In genomic region chr10:36026656-36027390, GRCh38 we compare ENCODE assay signal across 18 cellular contexts.
A peak's percentile ranks its signal among the peaks of the same experiment; 100 is the strongest.
DNase-seq lines count a peak whose midpoint lies in the region; ATAC-seq, FAIRE-seq and TF ChIP-seq lines count a peak whose summit lies in the region.
"Had no signal": no experiment of that assay in that cellular context is flagged by ENCODE, and none has a peak within 500 bp of the region (broad histone marks: within the 10 kb centered on the region; RNA-seq: fewer than 3 reads in every experiment).

No MANE protein-coding gene starts in this region.

- H3K36me3 Mint-ChIP-seq in MCF 10A (ENCODE audit: insufficient read depth, unreplicated experiment) (no peaks in the 10 kb centered on the region), GM23338 (ENCODE audit: low read depth) (no peaks in the 10 kb centered on the region)
- H3K36me3 Mint-ChIP-seq in stimulated activated memory B cell treated with anti-CD40 and anti-IgM and Interleukin-4, amounts not matched to agents 10 μg/mL and 1 μg/mL and 100 μg/mL, for 72 hours, result no peaks in the 10 kb centered on the region
- H3K36me3 Mint-ChIP-seq: CD8-positive, alpha-beta memory T cell had no signal

- H3K27ac ChIP-seq in mammary epithelial cell (ENCODE audit: insufficient read depth, low read depth, low read length) (no peak overlapping the region), GM23338 (ENCODE audit: low read depth) (no peak overlapping the region)
- H3K27ac ChIP-seq: 22Rv1 had no signal

- 0 out of 2 replicates have a peak, but pooled peaks cover 11% of the 10 kb centered on the region for H3K9me2 ChIP-seq in GM23338 (ENCODE audit: insufficient read depth)

- dilution Hi-C loops in mammary epithelial cell (cut with HindIII; ENCODE audit: low sequenced_read_pairs), result no loop called here

- H3K4me2 ChIP-seq in mammary epithelial cell (ENCODE audit: insufficient read depth, low read depth, low read length) (no peak overlapping the region), GM23338 (no peak overlapping the region)

- H3K4me3 ChIP-seq in mammary epithelial cell (replicated peaks in 1 of 3; ENCODE audit: insufficient read depth in 1 of 3, low read depth in 2 of 3, low read length in 3 of 3) (no peak overlapping the region), GM23338 (no peak overlapping the region), fibroblast of mammary gland (ENCODE audit: control insufficient read depth, low read depth, low read length) (no peak overlapping the region)
- H3K4me3 ChIP-seq: GM12878, K562 had no signal

- ATAC-seq in GM23338 (no peak), left cardiac atrium (no peak)
- no peak for ATAC-seq in stimulated activated memory B cell treated with anti-CD40 and anti-IgM and Interleukin-4, amounts not matched to agents 10 μg/mL and 1 μg/mL and 100 μg/mL, for 72 hours
- ATAC-seq: GM12878, K562 had no signal

- POLR2A ChIA-PET in MCF 10A (lab: Yijun Ruan, JAX), result no interaction called here

- DNase-seq in MCF 10A (ENCODE audit: unreplicated experiment) (no peak), mammary epithelial cell (no peak), GM23338 (ENCODE audit: low spot score) (no peak), fibroblast of mammary gland (ENCODE audit: low read depth) (peak; percentile 26), medulla oblongata (ENCODE audit: extremely low spot score) (no peak), left cardiac atrium (no peak), frontal cortex (ENCODE audit: low spot score in 2 of 2) (no peak)
- DNase-seq: Caco-2; CD8-positive, alpha-beta memory T cell; DND-41; GF-D8; GOT3; H9 had no signal

- WGBS in mammary epithelial cell (ENCODE audit: low coverage, missing lambda C conversion rate), result 91% methylated on average over 6 of the region's 6 CpGs

- intact Hi-C loops in MCF 10A (cut with micrococcal nuclease) (no loop called here), mammary epithelial cell (cut with micrococcal nuclease) (no loop called here), left cardiac atrium (cut with DNase I) (no loop called here)

- no peaks in the 10 kb centered on the region for H3K27me3 ChIP-seq in mammary epithelial cell (ENCODE audit: insufficient read depth, low read length)
- no peaks in the 10 kb centered on the region for H3K27me3 ChIP-seq in GM23338 (ENCODE audit: insufficient read depth)

- H3K27ac Mint-ChIP-seq in MCF 10A (ENCODE audit: low read depth, unreplicated experiment), result peak overlapping the region; percentile 55
- no peak overlapping the region for H3K27ac Mint-ChIP-seq in GM23338
- H3K27ac Mint-ChIP-seq in stimulated activated memory B cell treated with anti-CD40 and anti-IgM and Interleukin-4, amounts not matched to agents 10 μg/mL and 1 μg/mL and 100 μg/mL, for 72 hours, result no peak overlapping the region
- H3K27ac Mint-ChIP-seq: CD8-positive, alpha-beta memory T cell had no signal

- CTCF ChIA-PET in MCF 10A (lab: Yijun Ruan, JAX), result no interaction called here
- CTCF ChIA-PET in mammary epithelial cell (lab: Charles Lee; ENCODE audit: low non-redundant PET), result no interaction called here

- no peaks in the 10 kb centered on the region for H3K4me1 ChIP-seq in mammary epithelial cell (ENCODE audit: insufficient read depth, low read length)
- H3K4me1 ChIP-seq in GM23338 (ENCODE audit: insufficient read depth), result peaks cover 3% of the 10 kb centered on the region; the same call in 1 of the 2 replicates
- H3K4me1 ChIP-seq: Caco-2 had no signal

- H3K4me3 Mint-ChIP-seq in MCF 10A (ENCODE audit: unreplicated experiment), result no peak overlapping the region
- H3K4me3 Mint-ChIP-seq in GM23338, result no peak overlapping the region
- no peak overlapping the region for H3K4me3 Mint-ChIP-seq in stimulated activated memory B cell treated with anti-CD40 and anti-IgM and Interleukin-4, amounts not matched to agents 10 μg/mL and 1 μg/mL and 100 μg/mL, for 72 hours
- H3K4me3 Mint-ChIP-seq: CD8-positive, alpha-beta memory T cell; H9 had no signal

- H3F3A ChIP-seq in GM23338 (replicated peaks; ENCODE audit: low read depth), result no peaks in the 10 kb centered on the region

- H3K9me3 Mint-ChIP-seq in MCF 10A (ENCODE audit: unreplicated experiment) (peaks cover 7% of the 10 kb centered on the region), GM23338 (peaks cover 3% of the 10 kb centered on the region; the same call in 1 of the 3 replicates)
- peaks cover 5% of the 10 kb centered on the region for H3K9me3 Mint-ChIP-seq in stimulated activated memory B cell treated with anti-CD40 and anti-IgM and Interleukin-4, amounts not matched to agents 10 μg/mL and 1 μg/mL and 100 μg/mL, for 72 hours
- H3K9me3 Mint-ChIP-seq: H9 had no signal

- H2AFZ ChIP-seq in mammary epithelial cell (ENCODE audit: low read depth, low read length) (no peak overlapping the region), GM23338 (0 out of 2 replicates have a peak overlapping the region, but pooled peaks have one; percentile 7)

- H4K20me1 ChIP-seq in mammary epithelial cell (ENCODE audit: insufficient read depth, low read length) (no peaks in the 10 kb centered on the region), GM23338 (replicated peaks; ENCODE audit: insufficient read depth) (no peaks in the 10 kb centered on the region)

- peaks cover 5% of the 10 kb centered on the region for H3K4me1 Mint-ChIP-seq in MCF 10A (ENCODE audit: insufficient read depth, unreplicated experiment)
- no peaks in the 10 kb centered on the region for H3K4me1 Mint-ChIP-seq in GM23338
- H3K4me1 Mint-ChIP-seq in stimulated activated memory B cell treated with anti-CD40 and anti-IgM and Interleukin-4, amounts not matched to agents 10 μg/mL and 1 μg/mL and 100 μg/mL, for 72 hours, result no peaks in the 10 kb centered on the region
- H3K4me1 Mint-ChIP-seq: CD8-positive, alpha-beta memory T cell had no signal

- in situ Hi-C loops in mammary epithelial cell (cut with MboI; ENCODE audit: low sequenced_read_pairs in 2 of 2), result no loop called here

- H3K36me3 ChIP-seq in mammary epithelial cell (ENCODE audit: insufficient read depth, low read length), result no peaks in the 10 kb centered on the region
- H3K36me3 ChIP-seq in GM23338 (ENCODE audit: insufficient read depth), result no peaks in the 10 kb centered on the region

- BruUV-seq in MCF 10A (replicated peaks; lab: Mats Ljungman, UMichigan) (no TSS peak), mammary epithelial cell (replicated peaks; lab: Mats Ljungman, UMichigan) (no TSS peak)

- no peak for TF ChIP-seq CTCF in MCF 10A (IDR thresholded peaks at IDR 0.05; ENCODE audit: unreplicated experiment)
- no peak for TF ChIP-seq CTCF in mammary epithelial cell (conservative IDR thresholded peaks at IDR 0.05 in 1 of 2, IDR thresholded peaks at IDR 0.05 in 1 of 2; ENCODE audit: extremely low read depth in 1 of 2, insufficient read depth in 1 of 2, low read depth in 1 of 2, low read length in 2 of 2)
- no peak for TF ChIP-seq CTCF in GM23338 (conservative IDR thresholded peaks at IDR 0.05; ENCODE audit: low read depth in 2 of 2)
- TF ChIP-seq CTCF in fibroblast of mammary gland (conservative IDR thresholded peaks at IDR 0.05; ENCODE audit: control insufficient read depth, insufficient read depth, low read depth, low read length), result no peak

- no peak for FAIRE-seq in frontal cortex (lab: Jason Lieb, UNC)
- FAIRE-seq: GM12878, GM18507, K562 had no signal

- no peaks in the 10 kb centered on the region for H3K27me3 Mint-ChIP-seq in MCF 10A (ENCODE audit: insufficient read depth, unreplicated experiment)
- no peaks in the 10 kb centered on the region for H3K27me3 Mint-ChIP-seq in GM23338 (ENCODE audit: insufficient read depth, low read depth, poor library complexity)
- no peaks in the 10 kb centered on the region for H3K27me3 Mint-ChIP-seq in stimulated activated memory B cell treated with anti-CD40 and anti-IgM and Interleukin-4, amounts not matched to agents 10 μg/mL and 1 μg/mL and 100 μg/mL, for 72 hours
- H3K27me3 Mint-ChIP-seq: CD8-positive, alpha-beta memory T cell had no signal

- H3K79me2 ChIP-seq in mammary epithelial cell (ENCODE audit: insufficient read depth, low read length) (no peaks in the 10 kb centered on the region), GM23338 (replicated peaks; ENCODE audit: insufficient read depth) (no peaks in the 10 kb centered on the region)

- no peaks in the 10 kb centered on the region for H3K9me3 ChIP-seq in mammary epithelial cell (replicated peaks; ENCODE audit: insufficient read depth, low read length)
- H3K9me3 ChIP-seq: Caco-2 had no signal

- no peak overlapping the region for H3K9ac ChIP-seq in mammary epithelial cell (ENCODE audit: insufficient read depth, low read length)

TF ChIP-seq in GM23338, 12 proteins besides CTCF, POLR2A, EP300 and RAD21 (continues in another document):
- TF ChIP-seq STAT1 (IDR thresholded peaks at IDR 0.05; ENCODE audit: unreplicated experiment) (no peak), ZNF114 (CRISPR knock-in tag; IDR thresholded peaks at IDR 0.05) (no peak), EZH2phosphoT487 (IDR thresholded peaks at IDR 0.05; ENCODE audit: unreplicated experiment) (no peak), POLR2AphosphoS5 (IDR thresholded peaks at IDR 0.05; ENCODE audit: low read depth) (no peak), JUNB (IDR thresholded peaks at IDR 0.05; ENCODE audit: unreplicated experiment) (no peak)
- TF ChIP-seq, protein P1, sequence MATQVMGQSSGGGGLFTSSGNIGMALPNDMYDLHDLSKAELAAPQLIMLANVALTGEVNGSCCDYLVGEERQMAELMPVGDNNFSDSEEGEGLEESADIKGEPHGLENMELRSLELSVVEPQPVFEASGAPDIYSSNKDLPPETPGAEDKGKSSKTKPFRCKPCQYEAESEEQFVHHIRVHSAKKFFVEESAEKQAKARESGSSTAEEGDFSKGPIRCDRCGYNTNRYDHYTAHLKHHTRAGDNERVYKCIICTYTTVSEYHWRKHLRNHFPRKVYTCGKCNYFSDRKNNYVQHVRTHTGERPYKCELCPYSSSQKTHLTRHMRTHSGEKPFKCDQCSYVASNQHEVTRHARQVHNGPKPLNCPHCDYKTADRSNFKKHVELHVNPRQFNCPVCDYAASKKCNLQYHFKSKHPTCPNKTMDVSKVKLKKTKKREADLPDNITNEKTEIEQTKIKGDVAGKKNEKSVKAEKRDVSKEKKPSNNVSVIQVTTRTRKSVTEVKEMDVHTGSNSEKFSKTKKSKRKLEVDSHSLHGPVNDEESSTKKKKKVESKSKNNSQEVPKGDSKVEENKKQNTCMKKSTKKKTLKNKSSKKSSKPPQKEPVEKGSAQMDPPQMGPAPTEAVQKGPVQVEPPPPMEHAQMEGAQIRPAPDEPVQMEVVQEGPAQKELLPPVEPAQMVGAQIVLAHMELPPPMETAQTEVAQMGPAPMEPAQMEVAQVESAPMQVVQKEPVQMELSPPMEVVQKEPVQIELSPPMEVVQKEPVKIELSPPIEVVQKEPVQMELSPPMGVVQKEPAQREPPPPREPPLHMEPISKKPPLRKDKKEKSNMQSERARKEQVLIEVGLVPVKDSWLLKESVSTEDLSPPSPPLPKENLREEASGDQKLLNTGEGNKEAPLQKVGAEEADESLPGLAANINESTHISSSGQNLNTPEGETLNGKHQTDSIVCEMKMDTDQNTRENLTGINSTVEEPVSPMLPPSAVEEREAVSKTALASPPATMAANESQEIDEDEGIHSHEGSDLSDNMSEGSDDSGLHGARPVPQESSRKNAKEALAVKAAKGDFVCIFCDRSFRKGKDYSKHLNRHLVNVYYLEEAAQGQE (IDR thresholded peaks at IDR 0.05; ENCODE audit: unreplicated experiment), result no peak
